In the genomic region with DNA sequence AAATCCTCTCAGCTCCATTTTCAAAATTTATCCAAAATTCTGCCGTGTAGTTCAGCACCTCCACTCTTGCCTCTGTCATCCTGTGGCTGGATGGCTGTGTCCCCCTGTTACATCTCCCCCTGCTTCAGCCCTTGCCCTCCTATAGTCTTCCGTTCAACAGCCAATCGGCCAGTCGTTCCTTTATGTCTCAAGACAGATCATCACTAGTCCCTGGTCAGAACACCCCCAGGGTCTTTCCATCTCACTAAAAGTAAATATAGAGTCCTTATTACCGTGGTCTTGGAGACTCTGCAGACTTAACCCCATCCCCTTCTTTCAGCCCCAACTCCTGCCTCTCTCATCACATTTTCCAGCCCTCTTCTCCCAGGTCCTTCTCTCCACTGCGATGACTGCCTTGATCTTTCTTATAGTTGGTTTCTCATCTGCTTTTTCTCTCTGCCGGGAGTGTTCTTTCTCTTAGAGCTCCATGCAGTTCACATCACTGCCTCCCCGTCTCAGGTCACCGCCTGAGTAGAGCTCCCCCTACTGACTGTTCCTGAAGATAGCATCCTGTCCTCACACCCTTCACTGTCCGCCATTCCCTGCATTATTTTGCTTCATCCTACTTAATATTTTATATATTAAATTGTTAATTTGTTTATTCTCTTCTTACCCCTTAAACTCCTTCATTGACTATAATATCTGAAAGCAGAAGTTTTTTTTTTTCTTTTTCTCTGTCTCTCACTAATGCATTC, we compare ENCODE assay signal across 8 cellular contexts.
DNase-seq lines count a peak whose midpoint lies in the region; ATAC-seq lines count a peak whose summit lies in the region.

No MANE protein-coding gene starts in this region.

- peak; percentile 15 for DNase-seq in NCI-H2107 treated with DMSO at 0.1 percent for 48 hours (lab: John Stamatoyannopoulos, UW; ENCODE audit: unreplicated experiment)
- no peak for DNase-seq in NCI-H2107 (lab: John Stamatoyannopoulos, UW)
- DNase-seq in SK-MEL-5 (ENCODE audit: low read depth, low spot score) = peak; percentile 68
- peak in 1 of 3 donors; percentile 10 for DNase-seq in right cardiac atrium
- no peak for DNase-seq in KG1 (lab: John Stamatoyannopoulos, UW)
- DNase-seq in NCI-H1105 treated with DMSO at 0.1 percent for 48 hours (lab: John Stamatoyannopoulos, UW) = no peak

- no peaks in the 10 kb centered on the region for H3K27me3 ChIP-seq in right cardiac atrium (ENCODE audit: control insufficient read depth, insufficient read depth)

- 48% methylated on average over 10 of the region's 10 CpGs for WGBS in right cardiac atrium

- no peak overlapping the region for H3K27ac ChIP-seq in right cardiac atrium (ENCODE audit: low read length)

- in situ Hi-C loops in SK-MEL-5 (cut with HindIII; ENCODE audit: low pct_unique_long_range_greater_than_20kb, low sequenced_read_pairs) = no loop called here

- peak; percentile 88 for ATAC-seq in GM21515 (IDR thresholded peaks at IDR 0.05; ENCODE audit: unreplicated experiment)
- ATAC-seq in HG03558 (IDR thresholded peaks at IDR 0.05; ENCODE audit: extremely low read depth, unreplicated experiment) = peak; percentile 81
- ATAC-seq in right cardiac atrium = peak; percentile 55 to 57

- H3K4me1 ChIP-seq in right cardiac atrium (ENCODE audit: control insufficient read depth, insufficient read depth, low read length) = no peaks in the 10 kb centered on the region

- intact Hi-C loops in right cardiac atrium (cut with DNase I) = no loop called here

- H3K4me3 ChIP-seq in right cardiac atrium (ENCODE audit: low read length) = no peak overlapping the region

- H3K9me3 ChIP-seq in right cardiac atrium (ENCODE audit: control insufficient read depth, low read length) = no peaks in the 10 kb centered on the region

Comparison
In these comparisons a context has a peak if more than half of its experiments do, and no peak if none do; other contexts are left out.
1. DNase-seq: peak in NCI-H2107 treated with DMSO at 0.1 percent for 48 hours (single experiment) and SK-MEL-5 (single experiment); none in NCI-H2107 (single experiment), KG1 (single experiment) and NCI-H1105 treated with DMSO at 0.1 percent for 48 hours (single experiment).
2. Peak in every context shown above with its lines, with median percentiles within 50 percentile points of each other: ATAC-seq.